Comparison of ENCODE assay signal across 18 cellular contexts in the genomic region with DNA sequence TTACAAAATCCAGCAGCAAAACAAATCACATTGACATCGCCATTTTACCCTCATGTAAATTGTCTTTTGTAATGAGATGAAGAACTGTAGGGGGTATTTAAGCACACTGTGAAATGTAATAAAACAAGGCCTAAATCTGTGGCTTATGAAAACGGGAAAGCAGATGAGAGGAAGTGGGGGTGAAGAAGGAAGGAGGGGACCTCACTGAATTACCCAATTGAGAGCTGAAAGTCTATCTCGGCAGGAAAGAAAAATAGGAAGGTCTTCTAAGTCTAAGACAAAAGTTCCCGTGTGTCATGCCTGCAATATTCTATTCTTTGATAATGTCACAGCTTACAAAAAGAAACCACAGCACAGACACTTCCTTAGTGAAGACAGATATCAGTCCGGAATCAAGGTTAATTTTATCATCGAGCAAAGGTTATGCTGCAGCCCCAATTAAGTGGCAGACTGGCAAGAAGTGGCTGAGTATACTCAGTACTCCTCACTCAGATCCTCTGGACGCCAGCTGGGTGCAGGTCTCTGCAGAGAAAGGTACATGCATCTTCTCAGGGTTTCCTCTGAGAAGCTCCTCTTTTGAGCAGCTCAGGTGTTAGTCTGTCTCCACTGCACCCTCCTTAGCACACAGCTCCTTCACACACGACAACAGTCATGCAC.
DNase-seq lines count a peak whose midpoint lies in the region; ATAC-seq, FAIRE-seq and TF ChIP-seq lines count a peak whose summit lies in the region.
"Had no signal": no experiment of that assay in that cellular context is flagged by ENCODE, and none has a peak within 500 bp of the region (broad histone marks: within the 10 kb centered on the region; RNA-seq: fewer than 3 reads in every experiment).

No MANE protein-coding gene starts in this region.

- TF ChIP-seq CTCF in liver (IDR thresholded peaks at IDR 0.05; ENCODE audit: low read depth, low read length, missing input control) = no peak
- no peak for TF ChIP-seq CTCF in HepG2 (CRISPR knock-in tag; IDR thresholded peaks at IDR 0.05)
- TF ChIP-seq CTCF in upper lobe of right lung (IDR thresholded peaks at IDR 0.05) = no peak
- no peak for TF ChIP-seq CTCF in transverse colon (IDR thresholded peaks at IDR 0.05)

- DNase-seq in HepG2 (ENCODE audit: low spot score) = no peak
- DNase-seq in T-cell = no peak
- DNase-seq in islet precursor cell = peak; percentile 36
- no peak for DNase-seq in upper lobe of right lung
- DNase-seq in NCI-H1417 treated with DMSO at 0.1 percent for 48 hours (lab: John Stamatoyannopoulos, UW) = no peak
- no peak for DNase-seq in transverse colon
- DNase-seq: caudate nucleus; COR-L47; effector memory CD4-positive, alpha-beta T cell; midbrain; NCI-H1105 treated with DMSO at 0.1 percent for 48 hours; NCI-H2171 treated with DMSO at 0.1 percent for 48 hours; NCI-H774; stimulated activated CD4-positive, alpha-beta T cell treated with anti-CD3 and anti-CD28 coated beads, Interleukin-4, amount 100 ng/mL, for 1 hour had no signal

- POLR2A ChIA-PET in HepG2 (lab: Yijun Ruan, JAX) = no interaction called here
- POLR2A ChIA-PET in T-cell (lab: Charles Lee) = interaction anchor here in 1 of 2 donors (0.5 kb wide), 1 partner anchor 11 kb away, joined by 9 read pairs; no protein-coding TSS in a partner anchor

- TF ChIP-seq POLR2A in HepG2 (IDR thresholded peaks at IDR 0.05; ENCODE audit: insufficient read depth in 1 of 2, low read depth in 2 of 2, low read length in 2 of 2) = no peak
- TF ChIP-seq POLR2A in transverse colon (IDR thresholded peaks at IDR 0.05) = no peak

- peak overlapping the region; percentile 4 to 61 (median 19) for H3K4me3 Mint-ChIP-seq in T-cell
- H3K4me3 Mint-ChIP-seq: WTC11 had no signal

- in situ Hi-C loops in HepG2 (cut with HindIII; ENCODE audit: extremely low pct_ligation_motif_present, low pct_unique_long_range_greater_than_20kb) (no loop called here), transverse colon (cut with MboI; ENCODE audit: low pct_ligation_motif_present in 1 of 4, low pct_unique_long_range_greater_than_20kb in 1 of 4, low sequenced_read_pairs in 3 of 4) (no loop called here)

- no TSS peak for BruUV-seq in HepG2 (replicated peaks; lab: Mats Ljungman, UMichigan)

- H4K20me1 ChIP-seq in HepG2 (ENCODE audit: insufficient read depth, low read length) = no peaks in the 10 kb centered on the region

- H3K36me3 ChIP-seq in liver (ENCODE audit: control insufficient read depth in 4 of 4, insufficient read depth in 3 of 4, low read depth in 1 of 4, low read length in 3 of 4) (no peaks in the 10 kb centered on the region), HepG2 (replicated peaks in 1 of 2; ENCODE audit: control insufficient read depth in 1 of 2, insufficient read depth in 2 of 2, low read length in 2 of 2) (no peaks in the 10 kb centered on the region), upper lobe of right lung (no peaks in the 10 kb centered on the region), transverse colon (no peaks in the 10 kb centered on the region)

- no peak overlapping the region for H3K4me2 ChIP-seq in HepG2 (ENCODE audit: low read depth, low read length)

- 47% methylated on average over 8 of the region's 8 CpGs for WGBS in liver
- WGBS in HepG2 (ENCODE audit: low lambda C conversion rate) = 0% methylated on average over 7 of the region's 8 CpGs
- WGBS in transverse colon (ENCODE audit: low coverage in 1 of 2), 2 donors = 54 to 55% methylated on average over 5 to 8 of the region's 8 CpGs

- H3K4me1 Mint-ChIP-seq in T-cell = peaks cover 5 to 22% (median 14%) of the 10 kb centered on the region in 3 donors

- H3K27ac ChIP-seq in liver (ENCODE audit: low read depth in 1 of 2, low read length in 2 of 2) = no peak overlapping the region
- no peak overlapping the region for H3K27ac ChIP-seq in HepG2 (ENCODE audit: extremely low read length, insufficient read depth, low read length)
- H3K27ac ChIP-seq in upper lobe of right lung = no peak overlapping the region
- no peak overlapping the region for H3K27ac ChIP-seq in transverse colon

- H3K9ac ChIP-seq in liver (ENCODE audit: low read depth in 1 of 2, low read length in 2 of 2) (no peak overlapping the region), HepG2 (ENCODE audit: insufficient read depth, low read depth, low read length) (no peak overlapping the region)

- FAIRE-seq in HepG2 (lab: Jason Lieb, UNC) = no peak

- H3K27me3 ChIP-seq in liver (ENCODE audit: control insufficient read depth in 4 of 4, insufficient read depth in 4 of 4, low read length in 3 of 4) (no peaks in the 10 kb centered on the region), HepG2 (ENCODE audit: control insufficient read depth in 1 of 2, insufficient read depth in 2 of 2, low read length in 2 of 2) (no peaks in the 10 kb centered on the region; a peak in 2 of 5 replicates), upper lobe of right lung (no peaks in the 10 kb centered on the region), transverse colon (no peaks in the 10 kb centered on the region)

- no peak for ATAC-seq in HepG2
- peak in 3 of 4 experiments; percentile 31 to 45 (median 38) for ATAC-seq in T-cell (replicated peaks in 1 of 4)
- ATAC-seq in upper lobe of right lung = peak; percentile 57
- ATAC-seq in HG03378 (IDR thresholded peaks at IDR 0.05; ENCODE audit: unreplicated experiment) = no peak

- H3K27me3 Mint-ChIP-seq in T-cell = peaks cover 0 to 2% of the 10 kb centered on the region in 2 donors

- no peak for TF ChIP-seq EP300 in HepG2 (IDR thresholded peaks at IDR 0.05; ENCODE audit: low read depth in 2 of 2, low read length in 2 of 2)
- TF ChIP-seq EP300 in HepG2 (CRISPR knock-in tag; IDR thresholded peaks at IDR 0.05; ENCODE audit: borderline replicate concordance) = no peak
- TF ChIP-seq EP300 in transverse colon (IDR thresholded peaks at IDR 0.05; ENCODE audit: low read depth) = no peak

- CTCF ChIA-PET in HepG2 (lab: Yijun Ruan, JAX; ENCODE audit: low intra/inter-chr PET ratio, low total read pairs) = no interaction called here
- CTCF ChIA-PET in T-cell (lab: Charles Lee) = no interaction called here

- H3K4me1 ChIP-seq in liver (ENCODE audit: control insufficient read depth in 4 of 4, insufficient read depth in 4 of 4, low read length in 3 of 4) (no peaks in the 10 kb centered on the region), HepG2 (ENCODE audit: insufficient read depth, low read length) (no peaks in the 10 kb centered on the region), upper lobe of right lung (peaks cover 13% of the 10 kb centered on the region), transverse colon (no peaks in the 10 kb centered on the region)

- intact Hi-C loops in HepG2 (cut with micrococcal nuclease; ENCODE audit: unreplicated experiment) (no loop called here), upper lobe of right lung (cut with DNase I) (no loop called here), transverse colon (cut with DNase I; ENCODE audit: low total_unique reads) (no loop called here)

- peak overlapping the region in 1 of 2 donors; percentile 12 for H3K27ac Mint-ChIP-seq in T-cell
- H3K27ac Mint-ChIP-seq: activated T-helper 2 cell treated with anti-CD3 and anti-CD28 coated beads, Interferon-gamma antibody, Interleukin-2, Interleukin-4, amounts not matched to agents 10 μg/mL and 5 μg/mL and 100 μg/mL, durations not matched to agents 14 hours and 24 hours and 36 hours; WTC11 had no signal

- H3K4me3 ChIP-seq in liver (ENCODE audit: low read depth in 1 of 3, low read length in 3 of 3) (no peak overlapping the region), HepG2 (replicated peaks in 1 of 3; ENCODE audit: insufficient read depth in 1 of 3, low read depth in 2 of 3, low read length in 3 of 3) (no peak overlapping the region), upper lobe of right lung (no peak overlapping the region), transverse colon (no peak overlapping the region)

- peak in 1 of 2 donors; percentile 9 for TF ChIP-seq RAD21 in liver (IDR thresholded peaks at IDR 0.05)
- TF ChIP-seq RAD21 in HepG2 (CRISPR knock-in tag; IDR thresholded peaks at IDR 0.05) = no peak

- H3K79me2 ChIP-seq in HepG2 (ENCODE audit: insufficient read depth, low read length) = no peaks in the 10 kb centered on the region

- peaks cover 0 to 2% (median 0%) of the 10 kb centered on the region in 3 donors for H3K9me3 Mint-ChIP-seq in T-cell
- H3K9me3 Mint-ChIP-seq: activated T-helper 2 cell treated with anti-CD3 and anti-CD28 coated beads, Interferon-gamma antibody, Interleukin-2, Interleukin-4, amounts not matched to agents 10 μg/mL and 5 μg/mL and 100 μg/mL, durations not matched to agents 14 hours and 24 hours and 36 hours had no signal

- H3K9me3 ChIP-seq in liver (ENCODE audit: control insufficient read depth in 4 of 4, low read length in 3 of 4) (no peaks in the 10 kb centered on the region), HepG2 (ENCODE audit: low read length) (no peaks in the 10 kb centered on the region), upper lobe of right lung (no peaks in the 10 kb centered on the region), transverse colon (no peaks in the 10 kb centered on the region)

- H2AFZ ChIP-seq in HepG2 (ENCODE audit: low read length) = no peak overlapping the region

- H3K36me3 Mint-ChIP-seq in T-cell = no peaks in the 10 kb centered on the region
- H3K36me3 Mint-ChIP-seq: WTC11 had no signal

TF ChIP-seq in liver, 16 proteins besides CTCF, POLR2A, EP300 and RAD21:
- TF ChIP-seq NR2F2 (IDR thresholded peaks at IDR 0.05) (peak; percentile 78), EGR1 (IDR thresholded peaks at IDR 0.05; ENCODE audit: low read depth in 2 of 2) (no peak), JUND (IDR thresholded peaks at IDR 0.05) (no peak)

TF ChIP-seq in HepG2, 621 proteins besides CTCF, POLR2A, EP300 and RAD21 (continues in another document):
- no peak for TF ChIP-seq U2AF2 (IDR thresholded peaks at IDR 0.05; ENCODE audit: low read depth, low read length)
- TF ChIP-seq, protein P1, sequence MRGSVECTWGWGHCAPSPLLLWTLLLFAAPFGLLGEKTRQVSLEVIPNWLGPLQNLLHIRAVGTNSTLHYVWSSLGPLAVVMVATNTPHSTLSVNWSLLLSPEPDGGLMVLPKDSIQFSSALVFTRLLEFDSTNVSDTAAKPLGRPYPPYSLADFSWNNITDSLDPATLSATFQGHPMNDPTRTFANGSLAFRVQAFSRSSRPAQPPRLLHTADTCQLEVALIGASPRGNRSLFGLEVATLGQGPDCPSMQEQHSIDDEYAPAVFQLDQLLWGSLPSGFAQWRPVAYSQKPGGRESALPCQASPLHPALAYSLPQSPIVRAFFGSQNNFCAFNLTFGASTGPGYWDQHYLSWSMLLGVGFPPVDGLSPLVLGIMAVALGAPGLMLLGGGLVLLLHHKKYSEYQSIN (CRISPR knock-in tag; IDR thresholded peaks at IDR 0.05; ENCODE audit: borderline replicate concordance) = no peak
- TF ChIP-seq ZNF747 (CRISPR knock-in tag; IDR thresholded peaks at IDR 0.05; ENCODE audit: borderline replicate concordance) = no peak
- TF ChIP-seq ZNF484 (CRISPR knock-in tag; IDR thresholded peaks at IDR 0.05; ENCODE audit: borderline replicate concordance, low read depth) = no peak
- TF ChIP-seq ZC3H13 (CRISPR knock-in tag; IDR thresholded peaks at IDR 0.05) = no peak

Comparison
In these comparisons a context has a peak if more than half of its experiments do, and no peak if none do; other contexts are left out.
1. ATAC-seq: peak in T-cell (3 of 4) and upper lobe of right lung (single experiment); none in HepG2 (single experiment) and HG03378 (single experiment).